ENCODE assay signal across 9 cellular contexts in genomic region chr14:65940056-65940735, GRCh38.
DNase-seq lines count a peak whose midpoint lies in the region; ATAC-seq, FAIRE-seq and TF ChIP-seq lines count a peak whose summit lies in the region.
"Had no signal": no experiment of that assay in that cellular context is flagged by ENCODE, and none has a peak within 500 bp of the region (broad histone marks: within the 10 kb centered on the region; RNA-seq: fewer than 3 reads in every experiment).

No MANE protein-coding gene starts in this region.

- no peaks in the 10 kb centered on the region for H4K20me1 ChIP-seq in K562 (replicated peaks; ENCODE audit: control insufficient read depth, insufficient read depth, low read length)

- BruUV-seq in K562 (replicated peaks; lab: Mats Ljungman, UMichigan) = no TSS peak

- H3K4me1 ChIP-seq in K562 (replicated peaks in 1 of 2; ENCODE audit: control insufficient read depth in 2 of 2, insufficient read depth in 2 of 2, low read length in 2 of 2) (no peaks in the 10 kb centered on the region), kidney (ENCODE audit: control insufficient read depth in 1 of 2, insufficient read depth in 1 of 2, low read depth in 1 of 2, low read length in 2 of 2) (no peaks in the 10 kb centered on the region)

- DNase-seq in A172 (ENCODE audit: low spot score) (peak; percentile 1), NAMALWA (ENCODE audit: low spot score) (peak; percentile 41), K562 (ENCODE audit: extremely low read depth in 1 of 4, low spot score in 3 of 4) (peak; percentile 43 to 59 (median 50)), SKM-1 treated with dmso at 0.1 percent for 144 hours (lab: John Stamatoyannopoulos, UW; ENCODE audit: unreplicated experiment) (no peak), kidney (no peak), ureter (ENCODE audit: low spot score) (no peak)
- DNase-seq: NCI-H226 had no signal

- in situ Hi-C loops in K562 (cut with MboI) = no loop called here

- H3K27ac ChIP-seq in K562 (ENCODE audit: extremely low read depth, low read depth, low read length) (no peak overlapping the region), kidney (ENCODE audit: low read depth in 2 of 2, low read length in 2 of 2) (no peak overlapping the region)

- ATAC-seq in K562 = peak; percentile 89
- no peak for ATAC-seq in HG02623 (IDR thresholded peaks at IDR 0.05; ENCODE audit: unreplicated experiment)

- H3K36me3 ChIP-seq in K562 (ENCODE audit: control insufficient read depth, insufficient read depth, low read length) (no peaks in the 10 kb centered on the region), kidney (ENCODE audit: control insufficient read depth in 1 of 2, insufficient read depth in 2 of 2, low read length in 2 of 2) (no peaks in the 10 kb centered on the region)

- H3K27me3 ChIP-seq in K562 (ENCODE audit: control insufficient read depth in 2 of 2, insufficient read depth in 2 of 2, low read length in 2 of 2) = no peaks in the 10 kb centered on the region

- no peak for TF ChIP-seq EP300 in K562 (IDR thresholded peaks at IDR 0.05; ENCODE audit: low read length)

- TF ChIP-seq CTCF in GM12872 (IDR thresholded peaks at IDR 0.05; ENCODE audit: insufficient read depth, low read depth, low read length) (peak; percentile 48), K562 (IDR thresholded peaks at IDR 0.05 in 2 of 3, conservative IDR thresholded peaks at IDR 0.05 in 1 of 3; ENCODE audit: insufficient read depth in 2 of 3, low read depth in 1 of 3, low read length in 3 of 3) (peak; percentile 29 to 48 (median 39); a peak in 2 of 6 replicates), kidney (IDR thresholded peaks at IDR 0.05; ENCODE audit: borderline replicate concordance, extremely low read depth, insufficient read depth) (no peak)

- H3K9ac ChIP-seq in K562 (ENCODE audit: insufficient read depth in 1 of 2, low read depth in 2 of 2, low read length in 2 of 2) = no peak overlapping the region
- H3K9ac ChIP-seq in kidney (ENCODE audit: low read length in 2 of 2) = no peak overlapping the region

- no peak for TF ChIP-seq POLR2A in K562 (conservative IDR thresholded peaks at IDR 0.05)

- FAIRE-seq in K562 (lab: Jason Lieb, UNC) (peak; percentile 70), kidney (lab: Jason Lieb, UNC) (no peak)

- POLR2A ChIA-PET in K562 (lab: Yijun Ruan, JAX) = no interaction called here

- WGBS in K562 (ENCODE audit: insufficient coverage, low coverage, missing lambda C conversion rate) = 0% methylated on average over 7 of the region's 9 CpGs

- peak in 1 of 2 experiments; percentile 14; a peak in 2 of 4 replicates for TF ChIP-seq RAD21 in K562 (CRISPR knock-in tag; conservative IDR thresholded peaks at IDR 0.05 in 1 of 2, IDR thresholded peaks at IDR 0.05 in 1 of 2)

- H3K79me2 ChIP-seq in K562 (ENCODE audit: control insufficient read depth, insufficient read depth, low read length) = no peaks in the 10 kb centered on the region

- no peaks in the 10 kb centered on the region for H3K9me1 ChIP-seq in K562 (ENCODE audit: control insufficient read depth, insufficient read depth, low read length)

- H3K9me3 ChIP-seq in K562 (replicated peaks; ENCODE audit: control insufficient read depth, insufficient read depth, low read depth, low read length) (no peaks in the 10 kb centered on the region), kidney (ENCODE audit: control insufficient read depth in 1 of 2, low read length in 2 of 2) (no peaks in the 10 kb centered on the region)

- no peak overlapping the region for H2AFZ ChIP-seq in K562 (ENCODE audit: low read depth, low read length)

- H3K4me2 ChIP-seq in K562 (ENCODE audit: insufficient read depth, low read length) = no peak overlapping the region

- CTCF ChIA-PET in K562 (lab: Yijun Ruan, JAX; ENCODE audit: low intra/inter-chr PET ratio) = no interaction called here

- H3K4me3 ChIP-seq in K562 (no peak overlapping the region), kidney (ENCODE audit: low read length in 2 of 2) (no peak overlapping the region)

- intact Hi-C loops in K562 (cut with micrococcal nuclease) (no loop called here), kidney (cut with DNase I) (no loop called here)

TF ChIP-seq in K562, 482 proteins besides CTCF, POLR2A, EP300 and RAD21 (continues in another document):
- TF ChIP-seq ATF7 (IDR thresholded peaks at IDR 0.05) = peak; percentile 95
- no peak for TF ChIP-seq HIVEP1 (CRISPR knock-in tag; IDR thresholded peaks at IDR 0.05)
- TF ChIP-seq, protein P1, sequence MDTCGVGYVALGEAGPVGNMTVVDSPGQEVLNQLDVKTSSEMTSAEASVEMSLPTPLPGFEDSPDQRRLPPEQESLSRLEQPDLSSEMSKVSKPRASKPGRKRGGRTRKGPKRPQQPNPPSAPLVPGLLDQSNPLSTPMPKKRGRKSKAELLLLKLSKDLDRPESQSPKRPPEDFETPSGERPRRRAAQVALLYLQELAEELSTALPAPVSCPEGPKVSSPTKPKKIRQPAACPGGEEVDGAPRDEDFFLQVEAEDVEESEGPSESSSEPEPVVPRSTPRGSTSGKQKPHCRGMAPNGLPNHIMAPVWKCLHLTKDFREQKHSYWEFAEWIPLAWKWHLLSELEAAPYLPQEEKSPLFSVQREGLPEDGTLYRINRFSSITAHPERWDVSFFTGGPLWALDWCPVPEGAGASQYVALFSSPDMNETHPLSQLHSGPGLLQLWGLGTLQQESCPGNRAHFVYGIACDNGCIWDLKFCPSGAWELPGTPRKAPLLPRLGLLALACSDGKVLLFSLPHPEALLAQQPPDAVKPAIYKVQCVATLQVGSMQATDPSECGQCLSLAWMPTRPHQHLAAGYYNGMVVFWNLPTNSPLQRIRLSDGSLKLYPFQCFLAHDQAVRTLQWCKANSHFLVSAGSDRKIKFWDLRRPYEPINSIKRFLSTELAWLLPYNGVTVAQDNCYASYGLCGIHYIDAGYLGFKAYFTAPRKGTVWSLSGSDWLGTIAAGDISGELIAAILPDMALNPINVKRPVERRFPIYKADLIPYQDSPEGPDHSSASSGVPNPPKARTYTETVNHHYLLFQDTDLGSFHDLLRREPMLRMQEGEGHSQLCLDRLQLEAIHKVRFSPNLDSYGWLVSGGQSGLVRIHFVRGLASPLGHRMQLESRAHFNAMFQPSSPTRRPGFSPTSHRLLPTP (IDR thresholded peaks at IDR 0.05; ENCODE audit: borderline replicate concordance, extremely low read depth, insufficient read length) = no peak
- TF ChIP-seq ATF2 (CRISPR knock-in tag; IDR thresholded peaks at IDR 0.05) = peak; percentile 69; the same call in 1 of the 2 replicates
- no peak for TF ChIP-seq VEZF1 (CRISPR knock-in tag; IDR thresholded peaks at IDR 0.05)
- TF ChIP-seq SREBF2 (CRISPR knock-in tag; IDR thresholded peaks at IDR 0.05) = no peak
- no peak for TF ChIP-seq ZBTB9 (CRISPR knock-in tag; IDR thresholded peaks at IDR 0.05)
- no peak for TF ChIP-seq NCOA4 (IDR thresholded peaks at IDR 0.05; ENCODE audit: partially characterized antibody)
- peak; percentile 81 for TF ChIP-seq JUND (IDR thresholded peaks at IDR 0.05; ENCODE audit: borderline replicate concordance, low read depth, low read length)
- peak; percentile 80 for TF ChIP-seq JUND (tag; IDR thresholded peaks at IDR 0.05; ENCODE audit: borderline replicate concordance, low read depth, low read length)
- TF ChIP-seq SRSF3 (IDR thresholded peaks at IDR 0.05; ENCODE audit: insufficient read depth, low read length) = no peak
- no peak for TF ChIP-seq NCOR1 (IDR thresholded peaks at IDR 0.05)
- TF ChIP-seq PURB (CRISPR knock-in tag; IDR thresholded peaks at IDR 0.05; ENCODE audit: low read depth) = no peak
- no peak for TF ChIP-seq ZNF263 (CRISPR knock-in tag; IDR thresholded peaks at IDR 0.05; ENCODE audit: borderline replicate concordance)
- no peak for TF ChIP-seq CEBPG (CRISPR knock-in tag; IDR thresholded peaks at IDR 0.05)
- 0 out of 4 replicates have a peak, but pooled peaks of 1 of the 2 experiments have one; percentile 30 for TF ChIP-seq CEBPG (tag; conservative IDR thresholded peaks at IDR 0.05 in 1 of 2, IDR thresholded peaks at IDR 0.05 in 1 of 2)
- no peak for TF ChIP-seq EGR1 (conservative IDR thresholded peaks at IDR 0.05)
- TF ChIP-seq RBM34 (IDR thresholded peaks at IDR 0.05; ENCODE audit: borderline replicate concordance, insufficient read depth, low read length) = no peak

Comparison
In these comparisons a context has a peak if more than half of its experiments do, and no peak if none do; other contexts are left out.
1. DNase-seq: peak in A172 (single experiment), NAMALWA (single experiment) and K562 (4 of 4); none in SKM-1 treated with dmso at 0.1 percent for 144 hours (single experiment), kidney (single experiment) and ureter (single experiment).